8 cellular contexts compared by ENCODE assay signal in genomic region chr2:196925445-196925767, GRCh38. TPM values are rescaled to one million over a fixed set of nuclear protein-coding genes. Genes with fewer than 3 reads are reported as not detected.
DNase-seq lines count a peak whose midpoint lies in the region; ATAC-seq, FAIRE-seq and TF ChIP-seq lines count a peak whose summit lies in the region.

No MANE protein-coding gene starts in this region.

- H3K27me3 ChIP-seq in right atrium auricular region (no peaks in the 10 kb centered on the region), testis (no peaks in the 10 kb centered on the region)

- no peaks in the 10 kb centered on the region for H3K27me3 Mint-ChIP-seq in activated naive CD8-positive, alpha-beta T cell

- ATAC-seq in Right ventricle myocardium inferior, result no peak

- intact Hi-C loops in Right ventricle myocardium inferior (cut with DNase I), result no loop called here
- intact Hi-C loops in kidney (cut with DNase I), result no loop called here
- intact Hi-C loops in testis (cut with DNase I; ENCODE audit: low total_unique reads), result no loop called here

- DNase-seq in right atrium auricular region (ENCODE audit: low spot score), result no peak
- DNase-seq in Right ventricle myocardium inferior (ENCODE audit: missing footprints), result no peak
- no peak for DNase-seq in kidney
- no peak for DNase-seq in testis
- DNase-seq in activated effector memory CD4-positive, alpha-beta T cell treated with anti-CD3 and anti-CD28 coated beads, Interleukin-2, amount 50 U/mL, for 16 hours, result no peak
- no peak for DNase-seq in glomerular visceral epithelial cell (ENCODE audit: extremely low spot score)
- no peak for DNase-seq in SW 1271 (lab: John Stamatoyannopoulos, UW)

- no peak for FAIRE-seq in kidney (lab: Jason Lieb, UNC)

- H3K9ac ChIP-seq in kidney (ENCODE audit: low read length in 2 of 2), result peak overlapping the region; percentile 15 to 90

- H3K4me3 ChIP-seq in right atrium auricular region (peak overlapping the region; percentile 60 to 92), kidney (ENCODE audit: low read length in 2 of 2) (peak overlapping the region; percentile 94 to 97), testis (peak overlapping the region; percentile 78 to 81)

- H3K36me3 Mint-ChIP-seq in activated naive CD8-positive, alpha-beta T cell, result no peaks in the 10 kb centered on the region

- peak overlapping the region; percentile 96 for H3K4me3 Mint-ChIP-seq in activated naive CD8-positive, alpha-beta T cell

- WGBS in testis, 2 donors, result 3 to 4% methylated on average over 8 of the region's 8 CpGs

- H3K36me3 ChIP-seq in right atrium auricular region (no peaks in the 10 kb centered on the region), kidney (ENCODE audit: control insufficient read depth in 1 of 2, insufficient read depth in 2 of 2, low read length in 2 of 2) (no peaks in the 10 kb centered on the region), testis (ENCODE audit: low read depth, missing control alignments) (no peaks in the 10 kb centered on the region)

- H3K9me3 Mint-ChIP-seq in activated naive CD8-positive, alpha-beta T cell (ENCODE audit: low read depth), result no peaks in the 10 kb centered on the region

- peak overlapping the region; percentile 89 to 93 for H3K27ac ChIP-seq in right atrium auricular region
- H3K27ac ChIP-seq in kidney (ENCODE audit: low read depth in 2 of 2, low read length in 2 of 2), result no peak overlapping the region
- no peak overlapping the region for H3K27ac ChIP-seq in testis

- no peaks in the 10 kb centered on the region for H3K4me1 ChIP-seq in right atrium auricular region
- peaks cover 0 to 7% of the 10 kb centered on the region in 2 donors for H3K4me1 ChIP-seq in kidney (ENCODE audit: control insufficient read depth in 1 of 2, insufficient read depth in 1 of 2, low read depth in 1 of 2, low read length in 2 of 2)
- H3K4me1 ChIP-seq in testis, result no peaks in the 10 kb centered on the region

- no peak for TF ChIP-seq CTCF in right atrium auricular region (IDR thresholded peaks at IDR 0.05)
- no peak for TF ChIP-seq CTCF in kidney (IDR thresholded peaks at IDR 0.05; ENCODE audit: borderline replicate concordance, extremely low read depth, insufficient read depth)
- TF ChIP-seq CTCF in testis (IDR thresholded peaks at IDR 0.05), result no peak

- no peak for TF ChIP-seq POLR2A in testis (IDR thresholded peaks at IDR 0.05)

- H3K9me3 ChIP-seq in right atrium auricular region (no peaks in the 10 kb centered on the region), kidney (ENCODE audit: control insufficient read depth in 1 of 2, low read length in 2 of 2) (no peaks in the 10 kb centered on the region), testis (no peaks in the 10 kb centered on the region)

- H3K4me1 Mint-ChIP-seq in activated naive CD8-positive, alpha-beta T cell (ENCODE audit: low read depth), result peaks cover 41% of the 10 kb centered on the region

- H3K27ac Mint-ChIP-seq in activated naive CD8-positive, alpha-beta T cell, result peak overlapping the region; percentile 92

RNA-seq across cellular contexts. Expression of gene PGAP1, which starts 1.1 kb away (rescaled TPM):
- total RNA-seq in right atrium auricular region, result 10 to 100 TPM in 1 of 2 donors, 1 to 10 TPM in 1; 5.7 to 10.5 TPM
- 5.2 TPM for total RNA-seq in Right ventricle myocardium inferior
- 10.1 TPM for total RNA-seq in kidney
- polyA plus RNA-seq in kidney (ENCODE audit: insufficient read depth, low read depth, low replicate concordance), result 1.9 TPM
- total RNA-seq in testis, result 10 to 100 TPM in 1 of 2 donors, 1 to 10 TPM in 1; 7.7 to 10.9 TPM
- 6.7 TPM for polyA plus RNA-seq in testis (ENCODE audit: insufficient read depth, low read depth, low replicate concordance)

Comparison
In these comparisons a context has a peak if more than half of its experiments do, and no peak if none do; other contexts are left out.
1. H3K27ac ChIP-seq: peak in right atrium auricular region (2 of 2); none in kidney (0 of 2) and testis (0 of 2).
2. Peak in every context shown above with its lines, with median percentiles within 50 percentile points of each other: H3K4me3 ChIP-seq.